In the genomic region with DNA sequence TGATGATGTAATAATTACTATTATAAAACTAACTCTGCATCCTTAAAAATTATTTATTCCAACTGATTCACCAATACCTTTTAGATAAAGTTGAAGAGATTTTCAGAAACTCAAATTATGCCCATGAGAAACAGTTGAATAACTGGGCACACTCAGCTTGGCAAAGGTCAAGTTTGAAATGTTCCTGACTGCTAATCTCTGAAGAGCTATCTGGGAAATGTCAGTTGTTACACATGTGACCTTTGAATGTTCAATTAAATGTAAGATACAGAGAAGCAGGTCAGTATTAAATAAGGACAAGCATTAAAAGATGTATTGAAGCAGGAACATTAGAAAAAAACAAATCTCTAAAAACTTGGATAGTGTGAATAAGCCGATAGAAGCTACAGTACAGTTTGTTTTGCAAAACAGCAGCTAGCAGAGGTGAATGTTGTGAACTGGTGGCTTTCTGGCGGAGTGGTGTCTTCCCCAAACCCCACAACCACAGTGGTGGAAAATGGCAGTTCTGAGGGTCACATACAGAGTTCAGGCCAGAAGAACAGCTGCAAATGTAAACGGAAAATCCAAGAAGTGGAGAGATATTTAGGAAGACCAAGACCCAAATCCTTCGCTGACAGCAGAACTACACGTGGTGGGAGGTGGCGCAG, we compare ENCODE assay signal across 27 cellular contexts.
"Had no signal": no experiment of that assay in that cellular context is flagged by ENCODE, and none has a peak within 500 bp of the region (broad histone marks: within the 10 kb centered on the region; RNA-seq: fewer than 3 reads in every experiment).

No MANE protein-coding gene starts in this region.

- ATAC-seq: left lobe of liver; natural killer cell; stimulated activated naive B cell treated with anti-CD40 and anti-IgM and Interleukin-4, amounts not matched to agents 10 μg/mL and 1 μg/mL and 100 μg/mL, for 72 hours; stimulated activated naive CD8-positive, alpha-beta T cell treated with anti-CD3 and anti-CD28 coated beads, Interleukin-15, Interleukin-2, amounts not matched to agents 100 U/mL and 50 U/mL, for 24 hours had no signal

- H3K36me3 ChIP-seq: neural progenitor cell, neutrophil, stomach, thyroid gland, transverse colon, upper lobe of left lung had no signal

- H3K4me3 ChIP-seq: lung, neural progenitor cell, stomach, testis, thyroid gland, transverse colon, upper lobe of left lung had no signal

- H3K9me3 ChIP-seq: neutrophil, stomach, testis, thyroid gland, upper lobe of left lung had no signal

- H3K27ac ChIP-seq: neural progenitor cell, neutrophil, parathyroid adenoma, stomach, testis, thyroid gland, transverse colon, upper lobe of left lung had no signal

- DNase-seq: glutamatergic neuron; hippocampal formation; kidney glomerular epithelial cell; left cardiac atrium; naive B cell; natural killer cell; nephron progenitor cell; occipital lobe; right cardiac atrium; stimulated activated CD4-positive, alpha-beta T cell treated with anti-CD3 and anti-CD28 coated beads, Interleukin-12 subunit alpha, Interleukin-12 subunit beta, amount 100 ng/mL, for 4 hours; stimulated activated CD4-positive, alpha-beta T cell treated with anti-CD3 and anti-CD28 coated beads, Interleukin-15, amount 100 ng/mL, for 24 hours; stimulated activated CD4-positive, alpha-beta T cell treated with anti-CD3 and anti-CD28 coated beads, Interleukin-2, amount 100 ng/mL, for 24 hours; stimulated activated CD4-positive, alpha-beta T cell treated with anti-CD3 and anti-CD28 coated beads, Interleukin-4, amount 100 ng/mL, for 1 hour; stimulated activated naive B cell treated with anti-CD40 and anti-IgM and Interleukin-4, amounts not matched to agents 10 μg/mL and 1 μg/mL and 100 μg/mL, for 72 hours; stimulated activated naive CD8-positive, alpha-beta T cell treated with anti-CD3 and anti-CD28 coated beads, Interleukin-15, Interleukin-2, amounts not matched to agents 100 U/mL and 50 U/mL, for 24 hours; stomach; testis; thyroid gland; transverse colon; upper lobe of left lung had no signal

- H2AFZ ChIP-seq: neural progenitor cell, parathyroid adenoma had no signal

- H3K79me2 ChIP-seq: parathyroid adenoma had no signal

- H3K4me1 ChIP-seq: neural progenitor cell, parathyroid adenoma, stomach, testis, transverse colon, upper lobe of left lung had no signal

- H3K9ac ChIP-seq: neural progenitor cell, parathyroid adenoma had no signal

- FAIRE-seq: keratinocyte, urothelium cell line had no signal

- H3K4me2 ChIP-seq: neural progenitor cell had no signal

- H3K27me3 ChIP-seq: neural progenitor cell, stomach, testis, thyroid gland, transverse colon, upper lobe of left lung had no signal
